Comparison of ENCODE assay signal across 31 cellular contexts in genomic region chr1:168737446-168737845, GRCh38. TPM values are rescaled to one million over a fixed set of nuclear protein-coding genes. Genes with fewer than 3 reads are reported as not detected.
DNase-seq lines count a peak whose midpoint lies in the region; ATAC-seq and TF ChIP-seq lines count a peak whose summit lies in the region.
"Had no signal": no experiment of that assay in that cellular context is flagged by ENCODE, and none has a peak within 500 bp of the region (broad histone marks: within the 10 kb centered on the region; RNA-seq: fewer than 3 reads in every experiment).

No MANE protein-coding gene starts in this region.

- no peaks in the 10 kb centered on the region for H3K79me2 ChIP-seq in GM23338 (replicated peaks; ENCODE audit: insufficient read depth)

- ATAC-seq in GM23338: no peak
- peak; percentile 68 for ATAC-seq in left ventricle myocardium superior
- no peak for ATAC-seq in GM21723 (IDR thresholded peaks at IDR 0.05; ENCODE audit: unreplicated experiment)
- no peak for ATAC-seq in GM18907 (IDR thresholded peaks at IDR 0.05; ENCODE audit: unreplicated experiment)
- ATAC-seq: activated CD4-positive, CD25-positive, alpha-beta regulatory T cell treated with anti-CD3 and anti-CD28 coated beads, Interleukin-2, amount 50 U/mL, for 24 hours; upper lobe of right lung had no signal

- no peak overlapping the region for H3K4me2 ChIP-seq in GM23338
- H3K4me2 ChIP-seq: BLaER1 had no signal

- H3K4me3 ChIP-seq in GM23338 (no peak overlapping the region), rectal smooth muscle tissue (ENCODE audit: low read length) (no peak overlapping the region), vagina (no peak overlapping the region)
- H3K4me3 ChIP-seq: BLaER1, HAP-1, prostate gland, SJSA1, upper lobe of right lung had no signal

- no peaks in the 10 kb centered on the region for H4K20me1 ChIP-seq in GM23338 (replicated peaks; ENCODE audit: insufficient read depth)
- H4K20me1 ChIP-seq: BLaER1 had no signal

- peaks cover 1% of the 10 kb centered on the region for H3K27me3 Mint-ChIP-seq in GM23338 (ENCODE audit: insufficient read depth, low read depth, poor library complexity)
- H3K27me3 Mint-ChIP-seq: activated naive CD8-positive, alpha-beta T cell treated with anti-CD3 and anti-CD28 coated beads for 36 hours; IgD-negative memory B cell had no signal

- H3K27me3 ChIP-seq in GM23338 (ENCODE audit: insufficient read depth) (no peaks in the 10 kb centered on the region), rectal smooth muscle tissue (ENCODE audit: control insufficient read depth, insufficient read depth, low read length) (no peaks in the 10 kb centered on the region), vagina (no peaks in the 10 kb centered on the region)
- H3K27me3 ChIP-seq: BLaER1, SJSA1, upper lobe of right lung had no signal

- H3K27ac ChIP-seq in GM23338 (ENCODE audit: low read depth): no peak overlapping the region
- H3K27ac ChIP-seq in rectal smooth muscle tissue (ENCODE audit: low read depth, low read length): peak overlapping the region; percentile 48
- no peak overlapping the region for H3K27ac ChIP-seq in vagina
- H3K27ac ChIP-seq: BLaER1, prostate gland, SJSA1, upper lobe of right lung had no signal

- H3K4me1 Mint-ChIP-seq in GM23338: no peaks in the 10 kb centered on the region
- H3K4me1 Mint-ChIP-seq: activated CD4-positive, alpha-beta memory T cell treated with anti-CD3 and anti-CD28 coated beads, Interleukin-2, amount 10 ng/mL, durations not matched to agents 7 days and 5 days; activated naive CD8-positive, alpha-beta T cell treated with anti-CD3 and anti-CD28 coated beads for 36 hours; IgD-negative memory B cell had no signal

- TF ChIP-seq POLR2A in vagina (IDR thresholded peaks at IDR 0.05): no peak

- TF ChIP-seq CTCF in GM23338 (conservative IDR thresholded peaks at IDR 0.05; ENCODE audit: low read depth in 2 of 2): no peak
- TF ChIP-seq CTCF in vagina (IDR thresholded peaks at IDR 0.05): no peak

- no peaks in the 10 kb centered on the region for H3K9me3 ChIP-seq in vagina
- H3K9me3 ChIP-seq: BLaER1, HAP-1, prostate gland, SJSA1, upper lobe of right lung had no signal

- no peak overlapping the region for H2AFZ ChIP-seq in GM23338

- no peaks in the 10 kb centered on the region for H3K9me3 Mint-ChIP-seq in GM23338
- H3K9me3 Mint-ChIP-seq: activated CD4-positive, alpha-beta memory T cell treated with anti-CD3 and anti-CD28 coated beads, Interleukin-2, amount 10 ng/mL, durations not matched to agents 7 days and 5 days; activated naive CD8-positive, alpha-beta T cell treated with anti-CD3 and anti-CD28 coated beads for 36 hours had no signal

- H3K9ac ChIP-seq in rectal smooth muscle tissue (ENCODE audit: low read length): no peak overlapping the region
- H3K9ac ChIP-seq: BLaER1 had no signal

- no peak overlapping the region for H3K4me3 Mint-ChIP-seq in GM23338
- H3K4me3 Mint-ChIP-seq: activated CD4-positive, alpha-beta memory T cell treated with anti-CD3 and anti-CD28 coated beads, Interleukin-2, amount 10 ng/mL, durations not matched to agents 7 days and 5 days; activated naive CD8-positive, alpha-beta T cell treated with anti-CD3 and anti-CD28 coated beads for 36 hours; IgD-negative memory B cell had no signal

- no peaks in the 10 kb centered on the region for H3K36me3 ChIP-seq in GM23338 (ENCODE audit: insufficient read depth)
- no peaks in the 10 kb centered on the region for H3K36me3 ChIP-seq in rectal smooth muscle tissue (ENCODE audit: control insufficient read depth, insufficient read depth, low read length)
- no peaks in the 10 kb centered on the region for H3K36me3 ChIP-seq in vagina
- H3K36me3 ChIP-seq: BLaER1, HAP-1, prostate gland, SJSA1, upper lobe of right lung had no signal

- DNase-seq in GM23338 (ENCODE audit: low spot score): no peak
- DNase-seq in anterior cingulate cortex (lab: John Stamatoyannopoulos, UW): peak in 46 of 58 donors; percentile 6 to 76 (median 40)
- peak; percentile 28 for DNase-seq in left ventricle myocardium superior
- DNase-seq in vagina (ENCODE audit: extremely low spot score in 2 of 2): no peak
- DNase-seq in cerebellar nuclear complex (lab: John Stamatoyannopoulos, UW): no peak
- DNase-seq: activated CD4-positive, alpha-beta memory T cell treated with anti-CD3 and anti-CD28 coated beads, Interleukin-2, amount 10 ng/mL, durations not matched to agents 7 days and 5 days; activated effector memory CD4-positive, alpha-beta T cell treated with Interleukin-2 at 50 U/mL for 16 hours; activated naive CD8-positive, alpha-beta T cell treated with anti-CD3 and anti-CD28 coated beads for 36 hours; effector memory CD4-positive, alpha-beta T cell; glutamatergic neuron; mammary epithelial cell; NCI-H1092; NCI-H1694 treated with DMSO at 0.1 percent for 48 hours; NCI-H2171; NCI-H510A; stimulated activated CD4-positive, alpha-beta T cell treated with anti-CD3 and anti-CD28 coated beads, Interleukin-1b, Interleukin-23, amount 100 ng/mL, for 48 hours; stimulated activated CD8-positive, alpha-beta memory T cell treated with anti-CD3 and anti-CD28 coated beads, Interleukin-4, amount 100 ng/mL, for 48 hours; T-helper 1 cell; upper lobe of right lung had no signal

- H3K27ac Mint-ChIP-seq in GM23338: peak overlapping the region; percentile 37; the same call in 1 of the 2 replicates
- H3K27ac Mint-ChIP-seq: activated CD4-positive, alpha-beta memory T cell treated with anti-CD3 and anti-CD28 coated beads, Interleukin-2, amount 10 ng/mL, durations not matched to agents 7 days and 5 days; activated naive CD8-positive, alpha-beta T cell treated with anti-CD3 and anti-CD28 coated beads for 36 hours; IgD-negative memory B cell had no signal

- H3K4me1 ChIP-seq in GM23338 (ENCODE audit: insufficient read depth): no peaks in the 10 kb centered on the region
- H3K4me1 ChIP-seq in rectal smooth muscle tissue (ENCODE audit: control insufficient read depth, insufficient read depth, low read length): peaks cover 9% of the 10 kb centered on the region
- H3K4me1 ChIP-seq in vagina: no peaks in the 10 kb centered on the region
- H3K4me1 ChIP-seq: BLaER1, HAP-1, prostate gland, SJSA1, upper lobe of right lung had no signal

- H3K9me2 ChIP-seq in GM23338 (ENCODE audit: insufficient read depth): peaks cover 5% of the 10 kb centered on the region; the same call in 1 of the 2 replicates

- intact Hi-C loops in left ventricle myocardium superior (cut with micrococcal nuclease) (no loop called here), vagina (cut with DNase I) (no loop called here)

- H3F3A ChIP-seq in GM23338 (replicated peaks; ENCODE audit: low read depth): no peaks in the 10 kb centered on the region

- H3K36me3 Mint-ChIP-seq in GM23338 (ENCODE audit: low read depth): no peaks in the 10 kb centered on the region
- H3K36me3 Mint-ChIP-seq: activated naive CD8-positive, alpha-beta T cell treated with anti-CD3 and anti-CD28 coated beads for 36 hours; IgD-negative memory B cell had no signal

TF ChIP-seq in GM23338, 12 proteins besides CTCF, POLR2A, EP300 and RAD21 (continues in another document):
- TF ChIP-seq NANOG (IDR thresholded peaks at IDR 0.05; ENCODE audit: borderline replicate concordance): no peak
- no peak for TF ChIP-seq CREB1 (CRISPR knock-in tag; IDR thresholded peaks at IDR 0.05; ENCODE audit: low read depth)
- no peak for TF ChIP-seq EZH2phosphoT487 (IDR thresholded peaks at IDR 0.05; ENCODE audit: unreplicated experiment)
- no peak for TF ChIP-seq EZH2 (IDR thresholded peaks at IDR 0.05; ENCODE audit: low read depth, unreplicated experiment)
- no peak for TF ChIP-seq POLR2AphosphoS5 (IDR thresholded peaks at IDR 0.05; ENCODE audit: low read depth)
- TF ChIP-seq REST (IDR thresholded peaks at IDR 0.05; ENCODE audit: unreplicated experiment): no peak

RNA-seq across cellular contexts. Expression of gene DPT, which starts 8.4 kb away (rescaled TPM):
- not detected in 2 replicates for total RNA-seq in GM23338 (2014; rRNA removed; shearing (Covaris generic))
- not detected in 2 replicates for polyA plus RNA-seq in GM23338 (2016; fragmentation: Nextera tagmentation; extraction: Ambion mirVana)
- total RNA-seq in left ventricle myocardium superior (35.3 TPM), vagina (154 TPM)
- total RNA-seq: activated CD4-positive, alpha-beta memory T cell treated with anti-CD3 and anti-CD28 coated beads, Interleukin-2, amount 10 ng/mL, durations not matched to agents 7 days and 5 days; activated naive CD8-positive, alpha-beta T cell treated with anti-CD3 and anti-CD28 coated beads for 36 hours; epithelial cell of proximal tubule; G401; kidney epithelial cell; mammary epithelial cell; SJSA1 had no signal
- polyA plus RNA-seq: IgD-negative memory B cell, mammary epithelial cell had no signal

Comparison
In these comparisons a context has a peak if more than half of its experiments do, and no peak if none do; other contexts are left out.
1. DNase-seq: peak in anterior cingulate cortex (46 of 58) and left ventricle myocardium superior (single experiment); none in GM23338 (single experiment), vagina (0 of 2) and cerebellar nuclear complex (0 of 2).
2. RNA of gene DPT, which starts 8.4 kb away (total RNA-seq): 154 TPM in vagina (single experiment) and 35.3 TPM in left ventricle myocardium superior (single experiment); not detected in GM23338; every median in the first group is over 10 times any median in the second.